22 cellular contexts compared by ENCODE assay signal in genomic region chr5:27815061-27815460, GRCh38.
A peak's percentile ranks its signal among the peaks of the same experiment; 100 is the strongest.
DNase-seq lines count a peak whose midpoint lies in the region; ATAC-seq and TF ChIP-seq lines count a peak whose summit lies in the region.
"Had no signal": no experiment of that assay in that cellular context is flagged by ENCODE, and none has a peak within 500 bp of the region (broad histone marks: within the 10 kb centered on the region; RNA-seq: fewer than 3 reads in every experiment).

No MANE protein-coding gene starts in this region.

- H3K4me3 ChIP-seq in HEK293 (ENCODE audit: low read depth, low read length) (no peak overlapping the region), retinal pigment epithelial cell (ENCODE audit: low read length) (no peak overlapping the region)
- H3K4me3 ChIP-seq: GM12878, GM23338 had no signal

- H3K9me3 ChIP-seq in HEK293 (ENCODE audit: control insufficient read depth, insufficient read depth, low read depth, low read length) = no peaks in the 10 kb centered on the region
- H3K9me3 ChIP-seq: Caco-2 had no signal

- H3K36me3 ChIP-seq in HEK293 (ENCODE audit: control insufficient read depth in 2 of 2, insufficient read depth in 1 of 2, low read length in 2 of 2) = no peaks in the 10 kb centered on the region

- H3K4me1 ChIP-seq in HEK293 (ENCODE audit: control insufficient read depth, insufficient read depth, low read length) = no peaks in the 10 kb centered on the region
- H3K4me1 ChIP-seq: Caco-2 had no signal

- peak; percentile 8 for DNase-seq in NCI-H146 treated with DMSO at 0.1 percent for 48 hours (lab: John Stamatoyannopoulos, UW; ENCODE audit: unreplicated experiment)
- no peak for DNase-seq in NCI-H146 (lab: John Stamatoyannopoulos, UW)
- DNase-seq in caudate nucleus (lab: John Stamatoyannopoulos, UW) = no peak
- peak; percentile 62 for DNase-seq in retinal pigment epithelial cell (ENCODE audit: low read depth)
- DNase-seq in NCI-H345 (lab: John Stamatoyannopoulos, UW) = no peak
- no peak for DNase-seq in activated CD8-positive, alpha-beta memory T cell treated with anti-CD3 and anti-CD28 coated beads, Interleukin-2, amount 50 U/mL, for 4 hours
- DNase-seq: 8988T; AML-193; Caco-2; CD4-positive, alpha-beta T cell; DMS153; DND-41; EL; H7; KBM-7 had no signal

- CTCF ChIA-PET in HEK293 (lab: Yijun Ruan, JAX) = no interaction called here

- ATAC-seq in HG03095 (IDR thresholded peaks at IDR 0.05; ENCODE audit: unreplicated experiment) = no peak
- ATAC-seq: GM12878, GM23338, HCT116, HepG2 had no signal

- H3K27ac ChIP-seq in HEK293 (ENCODE audit: extremely low read depth, low read depth, low read length) = no peak overlapping the region
- H3K27ac ChIP-seq in caudate nucleus (ENCODE audit: low read depth, low read length) = peak overlapping the region; percentile 67
- H3K27ac ChIP-seq: C4-2B had no signal

- POLR2A ChIA-PET in HEK293 (lab: Yijun Ruan, JAX) = no interaction called here

- no peak for TF ChIP-seq CTCF in HEK293 (tag by site-specific recombination; IDR thresholded peaks at IDR 0.05)
- no peak for TF ChIP-seq CTCF in retinal pigment epithelial cell (conservative IDR thresholded peaks at IDR 0.05; ENCODE audit: low read depth, low read length)

TF ChIP-seq in HEK293, 187 proteins besides CTCF, POLR2A, EP300 and RAD21:
- TF ChIP-seq TCF7L2 (IDR thresholded peaks at IDR 0.05; ENCODE audit: borderline replicate concordance, low read depth, low read length) (0 out of 2 replicates have a peak, but pooled peaks have one; percentile 34), ZNF311 (tag by site-specific recombination; IDR thresholded peaks at IDR 0.05; ENCODE audit: borderline replicate concordance) (no peak), ZNF157 (tag by site-specific recombination; IDR thresholded peaks at IDR 0.05) (no peak), ZNF707 (tag by site-specific recombination; IDR thresholded peaks at IDR 0.05) (no peak)

Comparison
In these comparisons a context has a peak if more than half of its experiments do, and no peak if none do; other contexts are left out.
1. DNase-seq: peak in NCI-H146 treated with DMSO at 0.1 percent for 48 hours (single experiment) and retinal pigment epithelial cell (single experiment); none in NCI-H146 (single experiment), caudate nucleus (0 of 61), NCI-H345 (single experiment) and activated CD8-positive, alpha-beta memory T cell treated with anti-CD3 and anti-CD28 coated beads, Interleukin-2, amount 50 U/mL, for 4 hours (single experiment).